8 cellular contexts compared by ENCODE assay signal in genomic region chr5:132746592-132747063, GRCh38. TPM values are rescaled to one million over a fixed set of nuclear protein-coding genes. Genes with fewer than 3 reads are reported as not detected.
DNase-seq lines count a peak whose midpoint lies in the region; ATAC-seq and TF ChIP-seq lines count a peak whose summit lies in the region.

No MANE protein-coding gene starts in this region.

- H3K27ac Mint-ChIP-seq in central memory CD8-positive, alpha-beta T cell (ENCODE audit: low read depth): no peak overlapping the region

- no peak overlapping the region for H3K27ac ChIP-seq in OCI-LY3 (ENCODE audit: low read length)
- no peak overlapping the region for H3K27ac ChIP-seq in mesodermal cell (ENCODE audit: low read depth, low read length, severe bottlenecking)
- H3K27ac ChIP-seq in tibial artery: no peak overlapping the region

- H3K27me3 ChIP-seq in OCI-LY3 (ENCODE audit: low read depth, low read length): peaks cover 8% of the 10 kb centered on the region
- H3K27me3 ChIP-seq in tibial artery: peaks cover 0 to 43% of the 10 kb centered on the region in 2 donors

- no peaks in the 10 kb centered on the region for H4K20me1 ChIP-seq in OCI-LY3 (ENCODE audit: insufficient read depth, low read length)

- no peaks in the 10 kb centered on the region for H3K9me3 Mint-ChIP-seq in central memory CD8-positive, alpha-beta T cell

- intact Hi-C loops in tibial artery (cut with DNase I; ENCODE audit: low total_unique reads): no loop called here

- ATAC-seq in central memory CD8-positive, alpha-beta T cell (replicated peaks; ENCODE audit: extremely low read depth, poor library complexity, severe bottlenecking): peak; percentile 43

- peaks cover 4% of the 10 kb centered on the region for H3K36me3 Mint-ChIP-seq in central memory CD8-positive, alpha-beta T cell (ENCODE audit: insufficient read depth)

- no peaks in the 10 kb centered on the region for H3K9me3 ChIP-seq in OCI-LY3 (ENCODE audit: insufficient read depth, low read length)
- no peaks in the 10 kb centered on the region for H3K9me3 ChIP-seq in mesodermal cell (ENCODE audit: control insufficient read depth, low read length)
- no peaks in the 10 kb centered on the region for H3K9me3 ChIP-seq in tibial artery

- peak overlapping the region; percentile 78 for H3K4me3 Mint-ChIP-seq in central memory CD8-positive, alpha-beta T cell

- TF ChIP-seq CTCF in GM13976 (IDR thresholded peaks at IDR 0.05; ENCODE audit: borderline replicate concordance, control extremely low read depth, extremely low read depth, insufficient read depth, missing control alignments) (peak; percentile 38), OCI-LY3 (IDR thresholded peaks at IDR 0.05; ENCODE audit: low read depth, low read length) (no peak), tibial artery (IDR thresholded peaks at IDR 0.05) (peak in 1 of 2 experiments; percentile 17)

- in situ Hi-C loops in GM13976 (cut with MboI; ENCODE audit: low sequenced_read_pairs, unreplicated experiment): no loop called here

- peaks cover 9% of the 10 kb centered on the region for H3K4me1 ChIP-seq in OCI-LY3 (ENCODE audit: low read length)
- no peaks in the 10 kb centered on the region for H3K4me1 ChIP-seq in mesodermal cell (ENCODE audit: control insufficient read depth, insufficient read depth, low read length, poor library complexity, severe bottlenecking)
- peaks cover 0 to 12% (median 9%) of the 10 kb centered on the region in 4 donors for H3K4me1 ChIP-seq in tibial artery

- no peak overlapping the region for H3K9ac ChIP-seq in OCI-LY3 (ENCODE audit: low read length)

- no peaks in the 10 kb centered on the region for H3K36me3 ChIP-seq in OCI-LY3 (replicated peaks; ENCODE audit: low read depth, low read length)
- no peaks in the 10 kb centered on the region for H3K36me3 ChIP-seq in mesodermal cell (ENCODE audit: control insufficient read depth, insufficient read depth, low read length)
- H3K36me3 ChIP-seq in tibial artery: no peaks in the 10 kb centered on the region

- no CpG with 5 or more reads among the region's 8 CpGs for WGBS in mesodermal cell (ENCODE audit: insufficient coverage in 2 of 2), 2 experiments

- H3K79me2 ChIP-seq in OCI-LY3 (ENCODE audit: low read length): no peaks in the 10 kb centered on the region

- no peak overlapping the region for H2AFZ ChIP-seq in OCI-LY3 (ENCODE audit: low read depth, low read length)

- H3K4me1 Mint-ChIP-seq in central memory CD8-positive, alpha-beta T cell: no peaks in the 10 kb centered on the region

- H3K27me3 Mint-ChIP-seq in central memory CD8-positive, alpha-beta T cell: no peaks in the 10 kb centered on the region

- DNase-seq in GM13976 (ENCODE audit: low spot score) (no peak), tibial artery (no peak), ureter (ENCODE audit: low spot score) (no peak), islet precursor cell (no peak), KG1 (lab: John Stamatoyannopoulos, UW) (no peak)
- no peak for DNase-seq in central memory CD8-positive, alpha-beta T cell (ENCODE audit: low spot score in 2 of 2)

- H3K4me3 ChIP-seq in OCI-LY3 (ENCODE audit: low read length) (peak overlapping the region; percentile 62), mesodermal cell (ENCODE audit: extremely low read depth, insufficient read depth, low read length, poor library complexity, severe bottlenecking) (peak overlapping the region; percentile 31), tibial artery (peak overlapping the region; percentile 43 to 49)

- peak overlapping the region; percentile 52 for H3K4me2 ChIP-seq in OCI-LY3 (ENCODE audit: low read length)

RNA-seq across cellular contexts. Expression of gene CCNI2, which starts 0.6 kb away (rescaled TPM):
- not detected for polyA plus RNA-seq in mesodermal cell (2013, experiment 1 of 2)
- not detected for polyA plus RNA-seq in mesodermal cell (2013, experiment 2 of 2)
- 5.8 TPM for total RNA-seq in ureter

RNA-seq across cellular contexts. Expression of gene KIF3A, which starts 9.3 kb away (rescaled TPM):
- 9.5 TPM for polyA plus RNA-seq in mesodermal cell (2013, experiment 1 of 2)
- 9.9 TPM for polyA plus RNA-seq in mesodermal cell (2013, experiment 2 of 2)
- total RNA-seq in ureter: 19.9 TPM

RNA-seq across cellular contexts. Expression of gene SEPTIN8, which starts 30.4 kb away (rescaled TPM):
- polyA plus RNA-seq in mesodermal cell (2013, experiment 1 of 2): 63.5 TPM
- 58.2 TPM for polyA plus RNA-seq in mesodermal cell (2013, experiment 2 of 2)
- 170 TPM for total RNA-seq in ureter
